Comparison of ENCODE assay signal across 10 cellular contexts in genomic region chr17:63420868-63421680, GRCh38.
"Had no signal": no experiment of that assay in that cellular context is flagged by ENCODE, and none has a peak within 500 bp of the region (broad histone marks: within the 10 kb centered on the region; RNA-seq: fewer than 3 reads in every experiment).

No MANE protein-coding gene starts in this region.

- DNase-seq: caudate nucleus; colonic mucosa; effector CD4-positive, alpha-beta T cell; hippocampal formation; kidney glomerular epithelial cell; stimulated activated CD4-positive, alpha-beta T cell treated with anti-CD3 and anti-CD28 coated beads, Interleukin-4, amount 100 ng/mL, for 4 hours; stomach had no signal

- H3K27me3 ChIP-seq: colonic mucosa, gastroesophageal sphincter, stomach, vagina had no signal

- H3K4me1 ChIP-seq: colonic mucosa, vagina had no signal

- H3K36me3 ChIP-seq: colonic mucosa had no signal

- ATAC-seq: gastroesophageal sphincter had no signal

- H3K9me3 Mint-ChIP-seq: T-helper 2 cell treated with Interferon-gamma antibody and Interleukin-4, amounts not matched to agents 5 μg/mL and 100 μg/mL, for 36 hours had no signal

- H3K27ac ChIP-seq: colonic mucosa, gastroesophageal sphincter, stomach, vagina had no signal

- H3K9me3 ChIP-seq: colonic mucosa, gastroesophageal sphincter, stomach, vagina had no signal

- H3K4me3 ChIP-seq: colonic mucosa, gastroesophageal sphincter, stomach, vagina had no signal
